Comparison of ENCODE assay signal across 8 cellular contexts in the genomic region with DNA sequence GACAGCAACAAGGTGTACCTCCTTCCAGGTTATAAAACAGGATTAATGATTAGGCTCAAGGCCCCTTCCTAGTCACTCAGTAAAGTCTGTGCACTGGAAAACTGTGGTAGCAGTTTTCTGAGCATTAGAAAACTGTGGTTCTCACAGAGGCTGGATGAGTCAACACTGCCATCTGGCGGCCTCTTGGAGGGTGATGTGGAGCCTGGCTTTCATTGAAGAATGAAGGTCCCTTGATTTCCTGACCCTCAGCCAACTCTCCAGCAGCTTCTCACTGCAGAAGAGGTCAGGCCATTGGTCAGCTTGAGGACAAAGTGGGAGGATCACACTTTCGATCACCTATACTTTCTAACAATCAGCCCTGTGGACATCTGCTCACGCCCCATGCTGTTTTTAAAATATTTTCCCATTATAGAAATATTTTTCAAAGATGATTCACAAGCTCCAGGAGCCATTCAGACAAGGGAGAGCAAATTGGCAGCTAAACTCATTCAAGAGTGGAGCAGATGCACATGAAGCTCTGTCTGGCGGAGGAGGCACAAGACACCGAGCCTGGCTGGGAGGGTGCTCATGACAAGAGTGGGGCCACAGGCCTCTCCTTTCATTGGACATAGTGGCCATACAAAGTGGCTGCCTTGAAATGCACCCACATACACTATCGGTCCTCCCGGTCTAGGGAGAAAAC. TPM values are rescaled to one million over a fixed set of nuclear protein-coding genes. Genes with fewer than 3 reads are reported as not detected.
DNase-seq lines count a peak whose midpoint lies in the region; ATAC-seq and TF ChIP-seq lines count a peak whose summit lies in the region.

No MANE protein-coding gene starts in this region.

- no peaks in the 10 kb centered on the region for H3K9me3 Mint-ChIP-seq in activated T-helper 2 cell treated with anti-CD3 and anti-CD28 coated beads, Interferon-gamma antibody, Interleukin-2, Interleukin-4, amounts not matched to agents 10 μg/mL and 5 μg/mL and 100 μg/mL, durations not matched to agents 14 hours and 24 hours and 36 hours
- H3K9me3 Mint-ChIP-seq in osteocyte (ENCODE audit: unreplicated experiment): no peaks in the 10 kb centered on the region

- H3K4me1 ChIP-seq in foreskin keratinocyte: no peaks in the 10 kb centered on the region

- CTCF ChIA-PET in RWPE1 (lab: Yijun Ruan, JAX): interaction anchor here (0.6 to 3.7 kb wide), 8 partner anchors 13 to 1635 kb away, joined by 3 to 17 read pairs (median 4); no protein-coding TSS in a partner anchor

- H3K4me3 Mint-ChIP-seq in activated T-helper 2 cell treated with anti-CD3 and anti-CD28 coated beads, Interferon-gamma antibody, Interleukin-2, Interleukin-4, amounts not matched to agents 10 μg/mL and 5 μg/mL and 100 μg/mL, durations not matched to agents 14 hours and 24 hours and 36 hours (ENCODE audit: low read depth): no peak overlapping the region
- no peak overlapping the region for H3K4me3 Mint-ChIP-seq in osteocyte (ENCODE audit: unreplicated experiment)

- peak; percentile 20 for DNase-seq in DMS114 treated with DMSO at 0.1 percent for 48 hours (lab: John Stamatoyannopoulos, UW; ENCODE audit: unreplicated experiment)
- peak; percentile 72 for DNase-seq in KG1 (lab: John Stamatoyannopoulos, UW)
- DNase-seq in RWPE1 (ENCODE audit: low spot score): peak; percentile 79
- peak; percentile 39 for DNase-seq in activated T-helper 2 cell treated with anti-CD3 and anti-CD28 coated beads, Interferon-gamma antibody, Interleukin-2, Interleukin-4, amounts not matched to agents 10 μg/mL and 5 μg/mL and 100 μg/mL, durations not matched to agents 14 hours and 24 hours and 36 hours (ENCODE audit: low spot score)
- peak in 1 of 2 donors; percentile 48 for DNase-seq in foreskin keratinocyte
- peak; percentile 89 for DNase-seq in osteocyte (ENCODE audit: extremely low spot score, unreplicated experiment)
- peak; percentile 84 for DNase-seq in ureter (ENCODE audit: low spot score)

- peaks cover 5% of the 10 kb centered on the region for H3K4me1 Mint-ChIP-seq in activated T-helper 2 cell treated with anti-CD3 and anti-CD28 coated beads, Interferon-gamma antibody, Interleukin-2, Interleukin-4, amounts not matched to agents 10 μg/mL and 5 μg/mL and 100 μg/mL, durations not matched to agents 14 hours and 24 hours and 36 hours (ENCODE audit: low read depth)
- peaks cover 9% of the 10 kb centered on the region for H3K4me1 Mint-ChIP-seq in osteocyte (ENCODE audit: unreplicated experiment)

- H3K27ac Mint-ChIP-seq in activated T-helper 2 cell treated with anti-CD3 and anti-CD28 coated beads, Interferon-gamma antibody, Interleukin-2, Interleukin-4, amounts not matched to agents 10 μg/mL and 5 μg/mL and 100 μg/mL, durations not matched to agents 14 hours and 24 hours and 36 hours: no peak overlapping the region
- peak overlapping the region; percentile 47 for H3K27ac Mint-ChIP-seq in osteocyte (ENCODE audit: unreplicated experiment)

- TF ChIP-seq CTCF in RWPE1 (conservative IDR thresholded peaks at IDR 0.05; ENCODE audit: low read depth): peak; percentile 90
- TF ChIP-seq CTCF in foreskin keratinocyte (conservative IDR thresholded peaks at IDR 0.05): peak; percentile 91
- peak; percentile 91 for TF ChIP-seq CTCF in osteocyte (IDR thresholded peaks at IDR 0.05)

- POLR2A ChIA-PET in RWPE1 (lab: Yijun Ruan, JAX; ENCODE audit: low non-redundant PET): no interaction called here

- peaks cover 17% of the 10 kb centered on the region for H3K36me3 Mint-ChIP-seq in activated T-helper 2 cell treated with anti-CD3 and anti-CD28 coated beads, Interferon-gamma antibody, Interleukin-2, Interleukin-4, amounts not matched to agents 10 μg/mL and 5 μg/mL and 100 μg/mL, durations not matched to agents 14 hours and 24 hours and 36 hours (ENCODE audit: low read depth)
- peaks cover 8% of the 10 kb centered on the region for H3K36me3 Mint-ChIP-seq in osteocyte (ENCODE audit: unreplicated experiment)

- intact Hi-C loops in activated T-helper 2 cell treated with anti-CD3 and anti-CD28 coated beads, Interferon-gamma antibody, Interleukin-2, Interleukin-4, amounts not matched to agents 10 μg/mL and 5 μg/mL and 100 μg/mL, durations not matched to agents 14 hours and 24 hours and 36 hours (cut with micrococcal nuclease): loop anchor here (1.0 to 10.0 kb wide), 2 partner anchors 699 to 1635 kb away; no protein-coding TSS in a partner anchor

- ATAC-seq in GM21515 (IDR thresholded peaks at IDR 0.05; ENCODE audit: unreplicated experiment) (peak; percentile 69), foreskin keratinocyte (peak; percentile 85)

- no peaks in the 10 kb centered on the region for H3K27me3 ChIP-seq in foreskin keratinocyte

- H3K27me3 Mint-ChIP-seq in activated T-helper 2 cell treated with anti-CD3 and anti-CD28 coated beads, Interferon-gamma antibody, Interleukin-2, Interleukin-4, amounts not matched to agents 10 μg/mL and 5 μg/mL and 100 μg/mL, durations not matched to agents 14 hours and 24 hours and 36 hours (ENCODE audit: low read depth): peaks cover 10% of the 10 kb centered on the region
- peaks cover 3% of the 10 kb centered on the region for H3K27me3 Mint-ChIP-seq in osteocyte (ENCODE audit: unreplicated experiment)

- H3K27ac ChIP-seq in RWPE1 (peak overlapping the region; percentile 28; the same call in 1 of the 2 replicates), foreskin keratinocyte (no peak overlapping the region)

RNA-seq across cellular contexts. Expression of a gene that starts 23.1 kb away (rescaled TPM):
- 277 and 278 TPM in 2 replicates for total RNA-seq in activated T-helper 2 cell treated with anti-CD3 and anti-CD28 coated beads, Interferon-gamma antibody, Interleukin-2, Interleukin-4, amounts not matched to agents 10 μg/mL and 5 μg/mL and 100 μg/mL, durations not matched to agents 14 hours and 24 hours and 36 hours
- 267 and 268 TPM in 2 replicates for total RNA-seq in foreskin keratinocyte
- 347 and 363 TPM in 2 replicates for polyA plus RNA-seq in foreskin keratinocyte
- total RNA-seq in osteocyte: 139 and 151 TPM in 2 replicates
- 118 TPM for total RNA-seq in ureter

RNA-seq across cellular contexts. Expression of a gene that starts 24.2 kb away (rescaled TPM):
- total RNA-seq in activated T-helper 2 cell treated with anti-CD3 and anti-CD28 coated beads, Interferon-gamma antibody, Interleukin-2, Interleukin-4, amounts not matched to agents 10 μg/mL and 5 μg/mL and 100 μg/mL, durations not matched to agents 14 hours and 24 hours and 36 hours: 26.4 and 27.8 TPM in 2 replicates
- 16.2 and 17.4 TPM in 2 replicates for total RNA-seq in foreskin keratinocyte
- polyA plus RNA-seq in foreskin keratinocyte: 13.2 and 14.1 TPM in 2 replicates
- total RNA-seq in osteocyte: 16.0 and 20.4 TPM in 2 replicates
- total RNA-seq in ureter: 18.8 TPM

RNA-seq across cellular contexts. Expression of a gene that starts 54.5 kb away (rescaled TPM):
- 117 and 124 TPM in 2 replicates for total RNA-seq in activated T-helper 2 cell treated with anti-CD3 and anti-CD28 coated beads, Interferon-gamma antibody, Interleukin-2, Interleukin-4, amounts not matched to agents 10 μg/mL and 5 μg/mL and 100 μg/mL, durations not matched to agents 14 hours and 24 hours and 36 hours
- 75.1 and 78.4 TPM in 2 replicates for total RNA-seq in foreskin keratinocyte
- 83.6 and 89.1 TPM in 2 replicates for polyA plus RNA-seq in foreskin keratinocyte
- 52.9 and 60.7 TPM in 2 replicates for total RNA-seq in osteocyte
- total RNA-seq in ureter: 67.4 TPM
